13 cellular contexts compared by ENCODE assay signal in genomic region chr5:112794410-112794809, GRCh38. TPM values are rescaled to one million over a fixed set of nuclear protein-coding genes. Genes with fewer than 3 reads are reported as not detected.
DNase-seq lines count a peak whose midpoint lies in the region; ATAC-seq and TF ChIP-seq lines count a peak whose summit lies in the region.
"Had no signal": no experiment of that assay in that cellular context is flagged by ENCODE, and none has a peak within 500 bp of the region (broad histone marks: within the 10 kb centered on the region; RNA-seq: fewer than 3 reads in every experiment).

No MANE protein-coding gene starts in this region.

- H3K4me2 ChIP-seq in OCI-LY7 (ENCODE audit: low read length): no peak overlapping the region
- H3K4me2 ChIP-seq in mesendoderm (ENCODE audit: low read length): no peak overlapping the region

- H4K8ac ChIP-seq in mesendoderm (ENCODE audit: low read depth, low read length): no peak overlapping the region

- peaks cover 60 to 73% of the 10 kb centered on the region in 2 donors for H3K36me3 Mint-ChIP-seq in CD14-positive monocyte

- no peaks in the 10 kb centered on the region for H3K9me2 ChIP-seq in OCI-LY7 (ENCODE audit: insufficient read depth, low read length)

- H3K36me3 ChIP-seq in OCI-LY7 (ENCODE audit: insufficient read depth, low read length) (peaks cover 52% of the 10 kb centered on the region), mesendoderm (ENCODE audit: control insufficient read depth, insufficient read depth, low read length) (no peaks in the 10 kb centered on the region)

- no peak overlapping the region for H2BK5ac ChIP-seq in mesendoderm (ENCODE audit: low read length)

- H4K20me1 ChIP-seq in OCI-LY7 (ENCODE audit: insufficient read depth, low read length): no peaks in the 10 kb centered on the region

- H3K56ac ChIP-seq in mesendoderm (ENCODE audit: low read length): no peak overlapping the region

- H3K27me3 ChIP-seq in mesendoderm (ENCODE audit: insufficient read depth, low read length, poor library complexity): no peaks in the 10 kb centered on the region
- H3K27me3 ChIP-seq: SJSA1 had no signal

- no peaks in the 10 kb centered on the region; the same call in 1 of the 2 replicates for H3K9me3 ChIP-seq in OCI-LY7 (ENCODE audit: low read length)
- H3K9me3 ChIP-seq: Caco-2, SJSA1 had no signal

- CTCF ChIA-PET in OCI-LY7 (lab: Charles Lee; ENCODE audit: unreplicated experiment): no interaction called here

- H3K27ac Mint-ChIP-seq in CD14-positive monocyte: peak overlapping the region in 5 of 7 donors; percentile 10 to 40 (median 36)

- TF ChIP-seq CTCF in CD14-positive monocyte (IDR thresholded peaks at IDR 0.05): no peak
- TF ChIP-seq CTCF in OCI-LY7 (conservative IDR thresholded peaks at IDR 0.05; ENCODE audit: low read length): no peak

- peak overlapping the region; percentile 20 for H3K18ac ChIP-seq in mesendoderm (ENCODE audit: low read length)

- no peak overlapping the region for H3K23ac ChIP-seq in mesendoderm (ENCODE audit: low read length)

- intact Hi-C loops in CD14-positive monocyte (cut with micrococcal nuclease): no loop called here
- intact Hi-C loops in OCI-LY7 (cut with micrococcal nuclease; ENCODE audit: unreplicated experiment): loop anchor here (10.0 kb wide), 1 partner anchor 130 kb away; the partner anchor contains the start of gene REEP5
- intact Hi-C loops in Right ventricle myocardium superior (cut with DNase I): no loop called here
- intact Hi-C loops in posterior cingulate gyrus (cut with DNase I): no loop called here

- ATAC-seq in Right ventricle myocardium superior (ENCODE audit: poor library complexity): peak; percentile 91

- no peak overlapping the region for H2AFZ ChIP-seq in OCI-LY7 (ENCODE audit: low read length)

- H3K27ac ChIP-seq in OCI-LY7 (ENCODE audit: low read depth, low read length, poor library complexity, severe bottlenecking) (peak overlapping the region; percentile 23), mesendoderm (ENCODE audit: low read depth, low read length) (no peak overlapping the region)
- H3K27ac ChIP-seq: SJSA1 had no signal

- no peak for DNase-seq in CD14-positive monocyte (ENCODE audit: low spot score)
- no peak for DNase-seq in OCI-LY7 (ENCODE audit: low spot score)
- DNase-seq in Right ventricle myocardium superior: no peak
- no peak for DNase-seq in mesendoderm
- no peak for DNase-seq in posterior cingulate gyrus
- DNase-seq in NCI-H1417 (lab: John Stamatoyannopoulos, UW): no peak
- no peak for DNase-seq in activated CD4-positive, CD25-positive, alpha-beta regulatory T cell (lab: John Stamatoyannopoulos, UW)
- no peak for DNase-seq in stimulated activated CD4-positive, alpha-beta T cell treated with anti-CD3 and anti-CD28 coated beads, Interleukin-4, amount 100 ng/mL, for 4 hours
- DNase-seq: C1 segment of cervical spinal cord, Caco-2, NCI-H2029, NCI-H510A treated with DMSO at 0.1 percent for 48 hours had no signal

- H2BK15ac ChIP-seq in mesendoderm (replicated peaks; ENCODE audit: low read depth): no peak overlapping the region

- POLR2A ChIA-PET in OCI-LY7 (lab: Charles Lee): interaction anchor here (0.6 to 1.1 kb wide), 3 partner anchors 57 to 391 kb away, joined by 3 to 4 read pairs (median 3); partner anchors contain the start of gene APC

- H3K4me1 Mint-ChIP-seq in CD14-positive monocyte: peaks cover 3% of the 10 kb centered on the region

- no peaks in the 10 kb centered on the region for H3K79me1 ChIP-seq in mesendoderm (ENCODE audit: low read length)

- H3K4me1 ChIP-seq in OCI-LY7 (ENCODE audit: insufficient read depth, low read length, poor library complexity, severe bottlenecking) (peaks cover 36% of the 10 kb centered on the region), mesendoderm (ENCODE audit: control insufficient read depth, low read depth, low read length) (peaks cover 2% of the 10 kb centered on the region)
- H3K4me1 ChIP-seq: SJSA1 had no signal

- H4K5ac ChIP-seq in mesendoderm (ENCODE audit: low read length): no peak overlapping the region

- no peak overlapping the region for H3K4me3 Mint-ChIP-seq in CD14-positive monocyte

- H3K9ac ChIP-seq in mesendoderm (ENCODE audit: low read length): no peak overlapping the region

- H3K27me3 Mint-ChIP-seq in CD14-positive monocyte (ENCODE audit: low read depth in 3 of 3): no peaks in the 10 kb centered on the region

- peak overlapping the region; percentile 32 for H2AK5ac ChIP-seq in mesendoderm (ENCODE audit: low read length)

- no peak overlapping the region for H3K4ac ChIP-seq in mesendoderm (ENCODE audit: low read depth, low read length)

- WGBS in mesendoderm (ENCODE audit: extremely low coverage, insufficient coverage, low lambda C conversion rate): no CpG with 5 or more reads among the region's 4 CpGs

- H3K79me2 ChIP-seq in OCI-LY7 (ENCODE audit: insufficient read depth, low read depth, low read length) (peaks cover 13% of the 10 kb centered on the region; the same call in 1 of the 2 replicates), mesendoderm (ENCODE audit: control insufficient read depth, insufficient read depth, low read length) (no peaks in the 10 kb centered on the region)

- no peak overlapping the region for H2BK120ac ChIP-seq in mesendoderm (ENCODE audit: low read depth, low read length)

- H3K4me3 ChIP-seq in OCI-LY7 (ENCODE audit: low read depth, low read length, poor library complexity, severe bottlenecking) (no peak overlapping the region), mesendoderm (ENCODE audit: low read length) (no peak overlapping the region)
- H3K4me3 ChIP-seq: SJSA1 had no signal

- H3K9me3 Mint-ChIP-seq in CD14-positive monocyte: no peaks in the 10 kb centered on the region

- BruUV-seq in OCI-LY7 (replicated peaks; lab: Mats Ljungman, UMichigan): no TSS peak

RNA-seq across cellular contexts. Expression of gene APC, which starts 56.7 kb away (rescaled TPM):
- 10 to 100 TPM in 1 of 2 donors, 1 to 10 TPM in 1; 6.5 to 13.6 TPM for polyA plus RNA-seq in CD14-positive monocyte
- 33.1 and 41.4 TPM in 2 replicates for total RNA-seq in OCI-LY7 (2014; rRNA removed; shearing (Covaris generic))
- total RNA-seq in OCI-LY7 (2022) (34.8 and 35.9 TPM in 2 replicates), Right ventricle myocardium superior (33.1 TPM)
- 13.7 TPM for polyA plus RNA-seq in mesendoderm (2013, experiment 1 of 2)
- polyA plus RNA-seq in mesendoderm (2013, experiment 2 of 2): 13.6 TPM
